ENCODE assay signal across 26 cellular contexts in the genomic region with DNA sequence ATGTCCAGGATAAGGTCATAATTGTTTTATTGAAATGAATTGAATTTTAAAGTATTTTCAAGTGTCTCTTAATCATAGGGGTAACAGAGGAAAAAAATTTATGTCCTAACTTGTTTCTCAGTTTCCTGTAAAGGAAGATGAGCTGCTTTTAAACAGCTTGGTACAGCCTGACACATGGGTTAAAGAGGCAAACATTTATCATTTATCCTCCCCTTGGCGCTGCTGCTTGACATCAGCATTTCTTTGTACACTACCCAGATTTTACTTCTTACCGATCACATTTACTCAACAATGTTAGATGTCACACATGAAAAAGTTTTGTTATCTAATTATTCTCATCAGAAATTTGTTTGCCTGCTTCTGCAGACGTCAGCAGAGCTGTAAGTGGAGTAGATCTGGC.
"Had no signal": no experiment of that assay in that cellular context is flagged by ENCODE, and none has a peak within 500 bp of the region (broad histone marks: within the 10 kb centered on the region; RNA-seq: fewer than 3 reads in every experiment).

No MANE protein-coding gene starts in this region.

- H3K27ac ChIP-seq: coronary artery, dorsolateral prefrontal cortex, epithelial cell of prostate, esophagus squamous epithelium, gastrocnemius medialis, heart right ventricle, left lung, lower lobe of right lung had no signal

- H3K36me3 Mint-ChIP-seq: immature natural killer cell had no signal

- H3K27me3 ChIP-seq: esophagus squamous epithelium, gastrocnemius medialis, heart right ventricle, left lung had no signal

- H3K4me3 Mint-ChIP-seq: immature natural killer cell had no signal

- H3K4me3 ChIP-seq: coronary artery, dorsolateral prefrontal cortex, esophagus squamous epithelium, gastrocnemius medialis, heart right ventricle, left lung, lower lobe of right lung had no signal

- H3K36me3 ChIP-seq: gastrocnemius medialis had no signal

- ATAC-seq: esophagus mucosa, gastrocnemius medialis, heart right ventricle, left colon, left lung, left ventricle myocardium superior, lower lobe of right lung had no signal

- H3K9me3 Mint-ChIP-seq: immature natural killer cell had no signal

- H3K9me3 ChIP-seq: esophagus squamous epithelium, gastrocnemius medialis, heart right ventricle, left lung, lower lobe of right lung had no signal

- H3K27ac Mint-ChIP-seq: immature natural killer cell had no signal

- DNase-seq: dermis blood vessel endothelial cell; dorsolateral prefrontal cortex; effector CD4-positive, alpha-beta T cell; effector memory CD4-positive, alpha-beta T cell; erythroblast; esophagus squamous epithelium; foreskin fibroblast; foreskin melanocyte; gastrocnemius medialis; glutamatergic neuron; heart right ventricle; hypothalamus; immature natural killer cell; kidney; kidney glomerular epithelial cell; left colon; left lung; left ventricle myocardium superior; lower lobe of right lung; mesenchymal stem cell; midbrain had no signal

- FAIRE-seq: colon, endothelial cell of umbilical vein, kidney had no signal

- H3K4me1 ChIP-seq: esophagus squamous epithelium, gastrocnemius medialis had no signal
